10 cellular contexts compared by ENCODE assay signal in genomic region chr6:138545621-138545980, GRCh38. TPM values are rescaled to one million over a fixed set of nuclear protein-coding genes. Genes with fewer than 3 reads are reported as not detected.
DNase-seq lines count a peak whose midpoint lies in the region; ATAC-seq and TF ChIP-seq lines count a peak whose summit lies in the region.
"Had no signal": no experiment of that assay in that cellular context is flagged by ENCODE, and none has a peak within 500 bp of the region (broad histone marks: within the 10 kb centered on the region; RNA-seq: fewer than 3 reads in every experiment).

No MANE protein-coding gene starts in this region.

- no peaks in the 10 kb centered on the region for H3K9me3 ChIP-seq in gastroesophageal sphincter
- H3K9me3 ChIP-seq: BLaER1 had no signal

- H3K27ac Mint-ChIP-seq in neural crest cell (ENCODE audit: unreplicated experiment) (peak overlapping the region; percentile 68), immature natural killer cell (no peak overlapping the region)
- no peak overlapping the region for H3K27ac Mint-ChIP-seq in activated CD4-positive, alpha-beta T cell treated with anti-CD3 and anti-CD28 coated beads for 36 hours
- H3K27ac Mint-ChIP-seq in stimulated activated naive B cell treated with anti-CD40 and anti-IgM and Interleukin-4, amounts not matched to agents 10 μg/mL and 1 μg/mL and 100 μg/mL, for 72 hours, result no peak overlapping the region
- H3K27ac Mint-ChIP-seq: activated T-helper 2 cell treated with anti-CD3 and anti-CD28 coated beads, Interferon-gamma antibody, Interleukin-2, Interleukin-4, amounts not matched to agents 10 μg/mL and 5 μg/mL and 100 μg/mL, durations not matched to agents 14 hours and 24 hours and 36 hours had no signal

- peak overlapping the region; percentile 65 for H3K4me3 Mint-ChIP-seq in neural crest cell
- no peak overlapping the region for H3K4me3 Mint-ChIP-seq in immature natural killer cell
- H3K4me3 Mint-ChIP-seq in activated CD4-positive, alpha-beta T cell treated with anti-CD3 and anti-CD28 coated beads for 36 hours, result no peak overlapping the region
- H3K4me3 Mint-ChIP-seq in stimulated activated naive B cell treated with anti-CD40 and anti-IgM and Interleukin-4, amounts not matched to agents 10 μg/mL and 1 μg/mL and 100 μg/mL, for 72 hours, result no peak overlapping the region

- ATAC-seq in gastroesophageal sphincter, result peak; percentile 76
- ATAC-seq in activated CD4-positive, alpha-beta T cell treated with anti-CD3 and anti-CD28 coated beads for 36 hours, result no peak
- no peak for ATAC-seq in stimulated activated naive B cell treated with anti-CD40 and anti-IgM and Interleukin-4, amounts not matched to agents 10 μg/mL and 1 μg/mL and 100 μg/mL, for 72 hours (replicated peaks)

- H3K4me1 Mint-ChIP-seq in neural crest cell (peaks cover 60% of the 10 kb centered on the region), immature natural killer cell (peaks cover 0 to 5% of the 10 kb centered on the region in 2 donors)
- peaks cover 6% of the 10 kb centered on the region for H3K4me1 Mint-ChIP-seq in activated CD4-positive, alpha-beta T cell treated with anti-CD3 and anti-CD28 coated beads for 36 hours
- H3K4me1 Mint-ChIP-seq in stimulated activated naive B cell treated with anti-CD40 and anti-IgM and Interleukin-4, amounts not matched to agents 10 μg/mL and 1 μg/mL and 100 μg/mL, for 72 hours, result no peaks in the 10 kb centered on the region

- H3K36me3 Mint-ChIP-seq in neural crest cell (ENCODE audit: low read depth), result no peaks in the 10 kb centered on the region
- H3K36me3 Mint-ChIP-seq in immature natural killer cell, result no peaks in the 10 kb centered on the region
- H3K36me3 Mint-ChIP-seq in activated CD4-positive, alpha-beta T cell treated with anti-CD3 and anti-CD28 coated beads for 36 hours (ENCODE audit: low read depth), result no peaks in the 10 kb centered on the region
- H3K36me3 Mint-ChIP-seq in stimulated activated naive B cell treated with anti-CD40 and anti-IgM and Interleukin-4, amounts not matched to agents 10 μg/mL and 1 μg/mL and 100 μg/mL, for 72 hours, result no peaks in the 10 kb centered on the region

- H3K27me3 Mint-ChIP-seq in neural crest cell (ENCODE audit: low read depth), result no peaks in the 10 kb centered on the region
- peaks cover 0 to 6% (median 0%) of the 10 kb centered on the region in 3 donors for H3K27me3 Mint-ChIP-seq in immature natural killer cell (ENCODE audit: low read depth in 3 of 3)
- H3K27me3 Mint-ChIP-seq in activated CD4-positive, alpha-beta T cell treated with anti-CD3 and anti-CD28 coated beads for 36 hours, result peaks cover 15% of the 10 kb centered on the region
- H3K27me3 Mint-ChIP-seq in stimulated activated naive B cell treated with anti-CD40 and anti-IgM and Interleukin-4, amounts not matched to agents 10 μg/mL and 1 μg/mL and 100 μg/mL, for 72 hours, result peaks cover 8 to 15% of the 10 kb centered on the region in 2 donors

- H3K36me3 ChIP-seq in ACC112 (ENCODE audit: insufficient read depth, low read length) (no peaks in the 10 kb centered on the region), gastroesophageal sphincter (no peaks in the 10 kb centered on the region)

- no peaks in the 10 kb centered on the region for H3K27me3 ChIP-seq in ACC112 (ENCODE audit: insufficient read depth, low read length)
- H3K27me3 ChIP-seq in gastroesophageal sphincter, result no peaks in the 10 kb centered on the region
- H3K27me3 ChIP-seq: BLaER1 had no signal

- no peaks in the 10 kb centered on the region for H3K9me3 Mint-ChIP-seq in neural crest cell
- H3K9me3 Mint-ChIP-seq in immature natural killer cell, result no peaks in the 10 kb centered on the region
- H3K9me3 Mint-ChIP-seq in activated CD4-positive, alpha-beta T cell treated with anti-CD3 and anti-CD28 coated beads for 36 hours (ENCODE audit: low read depth), result no peaks in the 10 kb centered on the region
- no peaks in the 10 kb centered on the region for H3K9me3 Mint-ChIP-seq in stimulated activated naive B cell treated with anti-CD40 and anti-IgM and Interleukin-4, amounts not matched to agents 10 μg/mL and 1 μg/mL and 100 μg/mL, for 72 hours
- H3K9me3 Mint-ChIP-seq: activated T-helper 2 cell treated with anti-CD3 and anti-CD28 coated beads, Interferon-gamma antibody, Interleukin-2, Interleukin-4, amounts not matched to agents 10 μg/mL and 5 μg/mL and 100 μg/mL, durations not matched to agents 14 hours and 24 hours and 36 hours had no signal

- in situ Hi-C loops in KBM-7 (cut with MboI; ENCODE audit: low pct_unique_long_range_greater_than_20kb, low sequenced_read_pairs), result no loop called here

- intact Hi-C loops in activated CD4-positive, alpha-beta T cell treated with anti-CD3 and anti-CD28 coated beads for 36 hours (cut with DNase I, micrococcal nuclease), result no loop called here

- H3K27ac ChIP-seq in ACC112 (ENCODE audit: low read depth, low read length) (peak overlapping the region; percentile 80), gastroesophageal sphincter (peak overlapping the region; percentile 4 to 74 (median 69))
- H3K27ac ChIP-seq: BLaER1 had no signal

- peaks cover 45% of the 10 kb centered on the region for H3K79me2 ChIP-seq in ACC112 (ENCODE audit: control insufficient read depth, insufficient read depth, low read length, unreplicated experiment)

- TF ChIP-seq CTCF in gastroesophageal sphincter (IDR thresholded peaks at IDR 0.05), result no peak
- TF ChIP-seq CTCF in neural crest cell (conservative IDR thresholded peaks at IDR 0.05), result no peak

- WGBS in gastroesophageal sphincter (ENCODE audit: low coverage in 1 of 2), 2 donors, result 0 to 9% methylated on average over 2 of the region's 6 CpGs

- TF ChIP-seq POLR2A in gastroesophageal sphincter (IDR thresholded peaks at IDR 0.05), result no peak

- peak overlapping the region; percentile 68 for H3K4me3 ChIP-seq in ACC112 (ENCODE audit: low read depth, low read length)
- H3K4me3 ChIP-seq in gastroesophageal sphincter, result peak overlapping the region; percentile 13 to 39
- H3K4me3 ChIP-seq: BLaER1 had no signal

- TF ChIP-seq EP300 in gastroesophageal sphincter (IDR thresholded peaks at IDR 0.05), result no peak

- H3K4me1 ChIP-seq in ACC112 (ENCODE audit: control insufficient read depth, insufficient read depth, low read length, unreplicated experiment) (peaks cover 53% of the 10 kb centered on the region), gastroesophageal sphincter (peaks cover under 1 to 46% (median 23%) of the 10 kb centered on the region in 3 donors)

- CTCF ChIA-PET in activated CD4-positive, alpha-beta T cell treated with anti-CD3 and anti-CD28 coated beads for 36 hours (lab: Charles Lee), result no interaction called here

- DNase-seq in neural crest cell (ENCODE audit: low read depth, low spot score), result peak; percentile 48
- DNase-seq in immature natural killer cell, result no peak
- DNase-seq in KBM-7, result no peak
- no peak for DNase-seq in activated CD4-positive, alpha-beta T cell treated with anti-CD3 and anti-CD28 coated beads for 36 hours
- DNase-seq in stimulated activated naive B cell treated with anti-CD40 and anti-IgM and Interleukin-4, amounts not matched to agents 10 μg/mL and 1 μg/mL and 100 μg/mL, for 72 hours, result no peak

- peak overlapping the region; percentile 7 for H2AFZ ChIP-seq in ACC112 (ENCODE audit: low read length, unreplicated experiment)

- POLR2A ChIA-PET in activated CD4-positive, alpha-beta T cell treated with anti-CD3 and anti-CD28 coated beads for 36 hours (lab: Charles Lee), result no interaction called here

TF ChIP-seq in PFSK-1, 5 proteins besides CTCF, POLR2A, EP300 and RAD21:
- TF ChIP-seq, protein P1, sequence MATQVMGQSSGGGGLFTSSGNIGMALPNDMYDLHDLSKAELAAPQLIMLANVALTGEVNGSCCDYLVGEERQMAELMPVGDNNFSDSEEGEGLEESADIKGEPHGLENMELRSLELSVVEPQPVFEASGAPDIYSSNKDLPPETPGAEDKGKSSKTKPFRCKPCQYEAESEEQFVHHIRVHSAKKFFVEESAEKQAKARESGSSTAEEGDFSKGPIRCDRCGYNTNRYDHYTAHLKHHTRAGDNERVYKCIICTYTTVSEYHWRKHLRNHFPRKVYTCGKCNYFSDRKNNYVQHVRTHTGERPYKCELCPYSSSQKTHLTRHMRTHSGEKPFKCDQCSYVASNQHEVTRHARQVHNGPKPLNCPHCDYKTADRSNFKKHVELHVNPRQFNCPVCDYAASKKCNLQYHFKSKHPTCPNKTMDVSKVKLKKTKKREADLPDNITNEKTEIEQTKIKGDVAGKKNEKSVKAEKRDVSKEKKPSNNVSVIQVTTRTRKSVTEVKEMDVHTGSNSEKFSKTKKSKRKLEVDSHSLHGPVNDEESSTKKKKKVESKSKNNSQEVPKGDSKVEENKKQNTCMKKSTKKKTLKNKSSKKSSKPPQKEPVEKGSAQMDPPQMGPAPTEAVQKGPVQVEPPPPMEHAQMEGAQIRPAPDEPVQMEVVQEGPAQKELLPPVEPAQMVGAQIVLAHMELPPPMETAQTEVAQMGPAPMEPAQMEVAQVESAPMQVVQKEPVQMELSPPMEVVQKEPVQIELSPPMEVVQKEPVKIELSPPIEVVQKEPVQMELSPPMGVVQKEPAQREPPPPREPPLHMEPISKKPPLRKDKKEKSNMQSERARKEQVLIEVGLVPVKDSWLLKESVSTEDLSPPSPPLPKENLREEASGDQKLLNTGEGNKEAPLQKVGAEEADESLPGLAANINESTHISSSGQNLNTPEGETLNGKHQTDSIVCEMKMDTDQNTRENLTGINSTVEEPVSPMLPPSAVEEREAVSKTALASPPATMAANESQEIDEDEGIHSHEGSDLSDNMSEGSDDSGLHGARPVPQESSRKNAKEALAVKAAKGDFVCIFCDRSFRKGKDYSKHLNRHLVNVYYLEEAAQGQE (IDR thresholded peaks at IDR 0.05; ENCODE audit: insufficient read depth in 1 of 2, low read depth in 2 of 2, low read length in 2 of 2), result peak; percentile 49 to 64; a peak in 3 of 4 replicates
- peak; percentile 67 for TF ChIP-seq FOXP2 (optimal IDR thresholded peaks at IDR 0.05; ENCODE audit: borderline replicate concordance, extremely low read depth, extremely low read length, insufficient read depth)
- peak; percentile 85 for TF ChIP-seq TAF1 (IDR thresholded peaks at IDR 0.05; ENCODE audit: borderline replicate concordance, insufficient read depth, low read length)
- peak; percentile 92; the same call in 1 of the 2 replicates for TF ChIP-seq SIN3A (IDR thresholded peaks at IDR 0.05; ENCODE audit: borderline replicate concordance, insufficient read depth, low read length)
- peak; percentile 86 for TF ChIP-seq POLR2AphosphoS5 (IDR thresholded peaks at IDR 0.05; ENCODE audit: low read depth, low read length)
TF ChIP-seq in PFSK-1: peak in this region for 5.

RNA-seq across cellular contexts. Expression of gene NHSL1, which starts 46.3 kb away (rescaled TPM):
- polyA plus RNA-seq in PFSK-1 (2012; ENCODE audit: insufficient read length, low read depth), result 104 TPM
- total RNA-seq in gastroesophageal sphincter, result 1 to 10 TPM; 5.7 to 9.3 (median 7.9) TPM
- total RNA-seq in neural crest cell, result 54.7 and 56.6 TPM in 2 replicates
- under 1 TPM in 1 of 3 donors, not detected in 2; 0.09 TPM for polyA plus RNA-seq in immature natural killer cell
- under 1 TPM; 0.53 to 0.70 TPM for total RNA-seq in activated CD4-positive, alpha-beta T cell treated with anti-CD3 and anti-CD28 coated beads for 36 hours
